In genomic region chr18:69956037-69956436, GRCh38 we compare ENCODE assay signal across 11 cellular contexts. TPM values are rescaled to one million over a fixed set of nuclear protein-coding genes. Genes with fewer than 3 reads are reported as not detected.
A peak's percentile ranks its signal among the peaks of the same experiment; 100 is the strongest.
DNase-seq lines count a peak whose midpoint lies in the region; ATAC-seq, FAIRE-seq and TF ChIP-seq lines count a peak whose summit lies in the region.
"Had no signal": no experiment of that assay in that cellular context is flagged by ENCODE, and none has a peak within 500 bp of the region (broad histone marks: within the 10 kb centered on the region; RNA-seq: fewer than 3 reads in every experiment).

No MANE protein-coding gene starts in this region.

- no peak overlapping the region for H3K4me3 ChIP-seq in body of pancreas

- no peaks in the 10 kb centered on the region for H3K27me3 ChIP-seq in body of pancreas
- H3K27me3 ChIP-seq: vagina had no signal

- TF ChIP-seq POLR2A in GM12891 (IDR thresholded peaks at IDR 0.05; ENCODE audit: low read depth, low read length) (no peak), body of pancreas (IDR thresholded peaks at IDR 0.05) (no peak)

- peaks cover 3 to 8% of the 10 kb centered on the region in 2 donors for H3K36me3 Mint-ChIP-seq in stimulated activated naive B cell treated with anti-CD40 and anti-IgM and Interleukin-4, amounts not matched to agents 10 μg/mL and 1 μg/mL and 100 μg/mL, for 72 hours

- H3K9me3 ChIP-seq in body of pancreas = no peaks in the 10 kb centered on the region
- H3K9me3 ChIP-seq: vagina had no signal

- H3K4me1 Mint-ChIP-seq in stimulated activated naive B cell treated with anti-CD40 and anti-IgM and Interleukin-4, amounts not matched to agents 10 μg/mL and 1 μg/mL and 100 μg/mL, for 72 hours = peaks cover 14 to 19% of the 10 kb centered on the region in 2 donors

- no peak overlapping the region for H3K27ac Mint-ChIP-seq in stimulated activated naive B cell treated with anti-CD40 and anti-IgM and Interleukin-4, amounts not matched to agents 10 μg/mL and 1 μg/mL and 100 μg/mL, for 72 hours

- H3K27ac ChIP-seq in body of pancreas = no peak overlapping the region
- H3K27ac ChIP-seq: parathyroid adenoma, vagina had no signal

- 75 to 84% methylated on average over 4 of the region's 4 CpGs for WGBS in body of pancreas, 2 donors

- peaks cover 0 to 8% of the 10 kb centered on the region in 2 donors for H3K9me3 Mint-ChIP-seq in stimulated activated naive B cell treated with anti-CD40 and anti-IgM and Interleukin-4, amounts not matched to agents 10 μg/mL and 1 μg/mL and 100 μg/mL, for 72 hours

- no peak overlapping the region for H3K4me3 Mint-ChIP-seq in stimulated activated naive B cell treated with anti-CD40 and anti-IgM and Interleukin-4, amounts not matched to agents 10 μg/mL and 1 μg/mL and 100 μg/mL, for 72 hours

- intact Hi-C loops in body of pancreas (cut with DNase I) = no loop called here

- ATAC-seq in GM19372 (IDR thresholded peaks at IDR 0.05; ENCODE audit: low read depth, unreplicated experiment) = peak; percentile 24
- ATAC-seq in HG03175 (IDR thresholded peaks at IDR 0.05; ENCODE audit: unreplicated experiment) = peak; percentile 36
- no peak for ATAC-seq in stimulated activated naive B cell treated with anti-CD40 and anti-IgM and Interleukin-4, amounts not matched to agents 10 μg/mL and 1 μg/mL and 100 μg/mL, for 72 hours (replicated peaks)
- no peak for ATAC-seq in body of pancreas
- ATAC-seq: left colon had no signal

- no peaks in the 10 kb centered on the region for H3K4me1 ChIP-seq in body of pancreas
- H3K4me1 ChIP-seq: parathyroid adenoma had no signal

- peak; percentile 5 for FAIRE-seq in GM12891 (lab: Jason Lieb, UNC)

- TF ChIP-seq CTCF in body of pancreas (IDR thresholded peaks at IDR 0.05) = no peak

- DNase-seq in GM12891 (ENCODE audit: insufficient read length, low spot score) (no peak), kidney tubule cell (ENCODE audit: low spot score) (peak; percentile 20), NCI-H1105 treated with DMSO at 0.1 percent for 48 hours (lab: John Stamatoyannopoulos, UW) (no peak), body of pancreas (no peak), HuH-7.5 (ENCODE audit: low spot score) (no peak)
- no peak for DNase-seq in stimulated activated naive B cell treated with anti-CD40 and anti-IgM and Interleukin-4, amounts not matched to agents 10 μg/mL and 1 μg/mL and 100 μg/mL, for 72 hours
- DNase-seq: left colon had no signal

- H3K27me3 Mint-ChIP-seq in stimulated activated naive B cell treated with anti-CD40 and anti-IgM and Interleukin-4, amounts not matched to agents 10 μg/mL and 1 μg/mL and 100 μg/mL, for 72 hours = no peaks in the 10 kb centered on the region

- no peaks in the 10 kb centered on the region for H3K36me3 ChIP-seq in body of pancreas (replicated peaks in 1 of 2; ENCODE audit: insufficient read depth in 1 of 2, low read depth in 2 of 2)
- H3K36me3 ChIP-seq: vagina had no signal

TF ChIP-seq in GM12891, 5 proteins besides CTCF, POLR2A, EP300 and RAD21:
- TF ChIP-seq TAF1 (IDR thresholded peaks at IDR 0.05; ENCODE audit: low read depth, low read length) (no peak), PAX5 (IDR thresholded peaks at IDR 0.05; ENCODE audit: insufficient read depth, low read length, severe bottlenecking) (no peak), POLR2AphosphoS5 (IDR thresholded peaks at IDR 0.05; ENCODE audit: low read depth, low read length) (no peak), POU2F2 (IDR thresholded peaks at IDR 0.05; ENCODE audit: low read depth, low read length) (no peak)

RNA-seq across cellular contexts. Expression of gene CD226, which starts 8.4 kb away (rescaled TPM):
- polyA plus RNA-seq in GM12891 (2012; ENCODE audit: low read depth, missing spikeins) = 65.3 TPM
- under 1 TPM; 0.26 to 0.33 TPM for total RNA-seq in body of pancreas

Comparison
In these comparisons a context has a peak if more than half of its experiments do, and no peak if none do; other contexts are left out.
1. ATAC-seq: peak in GM19372 (single experiment) and HG03175 (single experiment); none in stimulated activated naive B cell treated with anti-CD40 and anti-IgM and Interleukin-4, amounts not matched to agents 10 μg/mL and 1 μg/mL and 100 μg/mL, for 72 hours (0 of 2) and body of pancreas (single experiment).